In genomic region chr19:29559743-29560142, GRCh38 we compare ENCODE assay signal across 38 cellular contexts. TPM values are rescaled to one million over a fixed set of nuclear protein-coding genes. Genes with fewer than 3 reads are reported as not detected.
"Had no signal": no experiment of that assay in that cellular context is flagged by ENCODE, and none has a peak within 500 bp of the region (broad histone marks: within the 10 kb centered on the region; RNA-seq: fewer than 3 reads in every experiment).

No MANE protein-coding gene starts in this region.

- H3K27ac ChIP-seq: ascending aorta, breast epithelium, cardiac muscle cell, esophagus muscularis mucosa, foreskin keratinocyte, gastrocnemius medialis, heart left ventricle, WERI-Rb-1 had no signal

- H3K4me1 Mint-ChIP-seq: activated B cell treated with CpG ODN at 0.5 μM for 24 hours; activated naive CD4-positive, alpha-beta T cell treated with anti-CD3 and anti-CD28 coated beads, Interleukin-2, amount 10 ng/mL, durations not matched to agents 7 days and 5 days; activated naive CD8-positive, alpha-beta T cell treated with anti-CD3 and anti-CD28 coated beads, Interleukin-2, amount 10 ng/mL, durations not matched to agents 7 days and 5 days; brain; T-cell had no signal

- ATAC-seq: activated CD4-positive, CD25-positive, alpha-beta regulatory T cell treated with anti-CD3 and anti-CD28 coated beads, Interleukin-2, amount 50 U/mL, for 24 hours; activated CD8-positive, alpha-beta memory T cell treated with anti-CD3 and anti-CD28 coated beads, Interleukin-2, amount 10 ng/mL, durations not matched to agents 7 days and 5 days; activated CD8-positive, alpha-beta T cell treated with anti-CD3 and anti-CD28 coated beads for 36 hours; activated naive CD4-positive, alpha-beta T cell treated with anti-CD3 and anti-CD28 coated beads, Interleukin-2, amount 50 U/mL, for 72 hours; effector memory CD8-positive, alpha-beta T cell; foreskin keratinocyte; gastrocnemius medialis; heart left ventricle; T-cell had no signal

- H3K36me3 ChIP-seq: ascending aorta, breast epithelium, cardiac muscle cell, esophagus muscularis mucosa, gastrocnemius medialis, heart left ventricle, WERI-Rb-1 had no signal

- H3K4me3 Mint-ChIP-seq: activated B cell treated with CpG ODN at 0.5 μM for 24 hours; activated CD8-positive, alpha-beta memory T cell treated with anti-CD3 and anti-CD28 coated beads, Interleukin-2, amount 10 ng/mL, durations not matched to agents 7 days and 5 days; activated CD8-positive, alpha-beta T cell treated with anti-CD3 and anti-CD28 coated beads for 36 hours; activated naive CD4-positive, alpha-beta T cell treated with anti-CD3 and anti-CD28 coated beads, Interleukin-2, amount 10 ng/mL, durations not matched to agents 7 days and 5 days; activated naive CD8-positive, alpha-beta T cell treated with anti-CD3 and anti-CD28 coated beads, Interleukin-2, amount 10 ng/mL, durations not matched to agents 7 days and 5 days; activated T-helper 1 cell treated with anti-CD3 and anti-CD28 coated beads, Interleukin-12 subunit alpha, Interleukin-12 subunit beta, Interleukin-2, Interleukin-4 antibody, amounts not matched to agents 30 ng/mL and 10 ng/mL and 1 ng/mL, durations not matched to agents 14 hours and 24 hours and 36 hours; brain; central memory CD8-positive, alpha-beta T cell; effector memory CD8-positive, alpha-beta T cell; T-cell; T-helper 1 cell treated with Interleukin-12 subunit alpha and Interleukin-12 subunit beta and Interleukin-4 antibody, amounts not matched to agents 30 μg/mL and 1 μg/mL, for 36 hours had no signal

- H3K9me3 ChIP-seq: gastrocnemius medialis had no signal

- H3K36me3 Mint-ChIP-seq: activated naive CD4-positive, alpha-beta T cell treated with anti-CD3 and anti-CD28 coated beads, Interleukin-2, amount 10 ng/mL, durations not matched to agents 7 days and 5 days; activated naive CD8-positive, alpha-beta T cell treated with anti-CD3 and anti-CD28 coated beads, Interleukin-2, amount 10 ng/mL, durations not matched to agents 7 days and 5 days had no signal

- DNase-seq: activated B cell treated with CpG ODN at 0.5 μM for 24 hours; activated CD4-positive, alpha-beta T cell treated with anti-CD3 and anti-CD28 coated beads for 48 hours; activated CD4-positive, alpha-beta T cell treated with anti-CD3 and anti-CD28 coated beads, Interleukin-2, amount 50 U/mL, for 1 hour; activated CD4-positive, alpha-beta T cell treated with anti-CD3 and anti-CD28 coated beads, Interleukin-2, amount 50 U/mL, for 48 hours; activated CD8-positive, alpha-beta memory T cell treated with anti-CD3 and anti-CD28 coated beads, Interleukin-2, amount 10 ng/mL, durations not matched to agents 7 days and 5 days; activated CD8-positive, alpha-beta memory T cell treated with anti-CD3 and anti-CD28 coated beads, Interleukin-2, amount 50 U/mL, for 4 hours; activated CD8-positive, alpha-beta T cell treated with anti-CD3 and anti-CD28 coated beads for 36 hours; activated effector memory CD4-positive, alpha-beta T cell treated with anti-CD3 and anti-CD28 coated beads, Interleukin-2, amount 50 U/mL, for 16 hours; activated naive CD4-positive, alpha-beta T cell; activated naive CD4-positive, alpha-beta T cell treated with anti-CD3 and anti-CD28 coated beads, Interleukin-2, amount 10 ng/mL, durations not matched to agents 7 days and 5 days; activated naive CD8-positive, alpha-beta T cell treated with anti-CD3 and anti-CD28 coated beads, Interleukin-2, amount 10 ng/mL, durations not matched to agents 7 days and 5 days; activated T-cell treated with anti-CD3 and anti-CD28 coated beads, Interleukin-2, amount 50 U/mL, for 1 hour; activated T-cell treated with anti-CD3 and anti-CD28 coated beads, Interleukin-2, amount 50 U/mL, for 48 hours; cortex of kidney; dermis blood vessel endothelial cell; effector CD4-positive, alpha-beta T cell; effector memory CD8-positive, alpha-beta T cell; erythroblast; foreskin keratinocyte; gastrocnemius medialis; glutamatergic neuron; heart left ventricle; T-cell; T1000; WERI-Rb-1 had no signal

- H3K27ac Mint-ChIP-seq: activated B cell treated with CpG ODN at 0.5 μM for 24 hours; activated CD8-positive, alpha-beta memory T cell treated with anti-CD3 and anti-CD28 coated beads, Interleukin-2, amount 10 ng/mL, durations not matched to agents 7 days and 5 days; activated CD8-positive, alpha-beta T cell treated with anti-CD3 and anti-CD28 coated beads for 36 hours; activated naive CD4-positive, alpha-beta T cell treated with anti-CD3 and anti-CD28 coated beads, Interleukin-2, amount 10 ng/mL, durations not matched to agents 7 days and 5 days; activated naive CD4-positive, alpha-beta T cell treated with anti-CD3 and anti-CD28 coated beads, Interleukin-2, amount 50 U/mL, for 72 hours; activated naive CD8-positive, alpha-beta T cell treated with anti-CD3 and anti-CD28 coated beads, Interleukin-2, amount 10 ng/mL, durations not matched to agents 7 days and 5 days; activated T-helper 1 cell treated with anti-CD3 and anti-CD28 coated beads, Interleukin-12 subunit alpha, Interleukin-12 subunit beta, Interleukin-2, Interleukin-4 antibody, amounts not matched to agents 30 ng/mL and 10 ng/mL and 1 ng/mL, durations not matched to agents 14 hours and 24 hours and 36 hours; activated T-helper 2 cell treated with anti-CD3 and anti-CD28 coated beads, Interferon-gamma antibody, Interleukin-2, Interleukin-4, amounts not matched to agents 10 μg/mL and 5 μg/mL and 100 μg/mL, durations not matched to agents 14 hours and 24 hours and 36 hours; brain; effector memory CD8-positive, alpha-beta T cell; T-cell; T-helper 1 cell treated with Interleukin-12 subunit alpha and Interleukin-12 subunit beta and Interleukin-4 antibody, amounts not matched to agents 30 μg/mL and 1 μg/mL, for 36 hours had no signal

- H3K4me3 ChIP-seq: ascending aorta, breast epithelium, cardiac muscle cell, esophagus muscularis mucosa, gastrocnemius medialis, heart left ventricle had no signal

- H3K4me1 ChIP-seq: ascending aorta, breast epithelium, esophagus muscularis mucosa, foreskin keratinocyte, gastrocnemius medialis, heart left ventricle had no signal

- H3K27me3 ChIP-seq: ascending aorta, foreskin keratinocyte, gastrocnemius medialis had no signal

RNA-seq across cellular contexts. Expression of gene VSTM2B, which starts 33.9 kb away (rescaled TPM):
- total RNA-seq: activated B cell treated with CpG ODN at 0.5 μM for 24 hours; activated CD8-positive, alpha-beta memory T cell treated with anti-CD3 and anti-CD28 coated beads for 36 hours; activated CD8-positive, alpha-beta memory T cell treated with anti-CD3 and anti-CD28 coated beads, Interleukin-2, amount 10 ng/mL, durations not matched to agents 7 days and 5 days; activated CD8-positive, alpha-beta T cell treated with anti-CD3 and anti-CD28 coated beads for 36 hours; activated naive CD8-positive, alpha-beta T cell treated with anti-CD3 and anti-CD28 coated beads, Interleukin-2, amount 10 ng/mL, durations not matched to agents 7 days and 5 days; activated T-helper 1 cell treated with anti-CD3 and anti-CD28 coated beads, Interleukin-12 subunit alpha, Interleukin-12 subunit beta, Interleukin-2, Interleukin-4 antibody, amounts not matched to agents 30 ng/mL and 10 ng/mL and 1 ng/mL, durations not matched to agents 14 hours and 24 hours and 36 hours; activated T-helper 2 cell treated with anti-CD3 and anti-CD28 coated beads, Interferon-gamma antibody, Interleukin-2, Interleukin-4, amounts not matched to agents 10 μg/mL and 5 μg/mL and 100 μg/mL, durations not matched to agents 14 hours and 24 hours and 36 hours; ascending aorta; breast epithelium; dermis blood vessel endothelial cell; foreskin keratinocyte; gastrocnemius medialis; heart left ventricle; T-cell; T-helper 2 cell treated with Interferon-gamma antibody and Interleukin-4, amounts not matched to agents 100 ng/mL and 5 ng/mL, for 36 hours had no signal
- polyA plus RNA-seq: cardiac muscle cell, foreskin keratinocyte, heart left ventricle had no signal
